ENCODE assay signal across 27 cellular contexts in genomic region chr7:138477081-138477578, GRCh38. TPM values are rescaled to one million over a fixed set of nuclear protein-coding genes. Genes with fewer than 3 reads are reported as not detected.
A peak's percentile ranks its signal among the peaks of the same experiment; 100 is the strongest.
DNase-seq lines count a peak whose midpoint lies in the region; ATAC-seq, FAIRE-seq and TF ChIP-seq lines count a peak whose summit lies in the region.
"Had no signal": no experiment of that assay in that cellular context is flagged by ENCODE, and none has a peak within 500 bp of the region (broad histone marks: within the 10 kb centered on the region; RNA-seq: fewer than 3 reads in every experiment).

No MANE protein-coding gene starts in this region.

- H3K36me3 ChIP-seq in cardiac muscle cell (no peaks in the 10 kb centered on the region), Panc1 (ENCODE audit: control insufficient read depth, insufficient read depth, low read length) (no peaks in the 10 kb centered on the region), right lobe of liver (no peaks in the 10 kb centered on the region)
- H3K36me3 ChIP-seq: ascending aorta, HAP-1, MG63, Peyer's patch, SJSA1, upper lobe of right lung had no signal

- no peak for FAIRE-seq in GM19239 (lab: Jason Lieb, UNC)
- FAIRE-seq: G401.6, islet of Langerhans had no signal

- H3K27ac ChIP-seq in cardiac muscle cell (peak overlapping the region; percentile 52), Panc1 (ENCODE audit: low read length) (no peak overlapping the region), right lobe of liver (peak overlapping the region in 2 of 3 donors; percentile 27 to 61)
- H3K27ac ChIP-seq: ascending aorta, Peyer's patch, SJSA1, upper lobe of right lung had no signal

- H3K4me3 ChIP-seq in cardiac muscle cell (no peak overlapping the region), Panc1 (ENCODE audit: low read depth in 2 of 2, low read length in 2 of 2) (no peak overlapping the region), right lobe of liver (no peak overlapping the region)
- H3K4me3 ChIP-seq: ascending aorta, HAP-1, MG63, Peyer's patch, SJSA1, upper lobe of right lung had no signal

- BruUV-seq in Panc1 (replicated peaks; lab: Mats Ljungman, UMichigan): no TSS peak

- TF ChIP-seq POLR2A in right lobe of liver (IDR thresholded peaks at IDR 0.05): no peak

- DNase-seq in cardiac muscle cell (ENCODE audit: low read depth in 1 of 2, low spot score in 1 of 2) (no peak), Right ventricle myocardium inferior (ENCODE audit: missing footprints) (no peak), Panc1 (ENCODE audit: low read depth, low spot score) (no peak), right lobe of liver (no peak), COR-L47 (lab: John Stamatoyannopoulos, UW) (no peak), GM19239 (ENCODE audit: insufficient read length, low spot score) (no peak)
- DNase-seq: activated CD4-positive, alpha-beta T cell treated with anti-CD3 and anti-CD28 coated beads, Interleukin-2, amount 10 ng/mL, durations not matched to agents 24 days and 14 days; activated CD8-positive, alpha-beta memory T cell treated with anti-CD3 and anti-CD28 coated beads, Interleukin-2, amount 10 ng/mL, durations not matched to agents 7 days and 5 days; C1 segment of cervical spinal cord; erythroblast; foreskin melanocyte; mammary epithelial cell; MG63; NCI-H2171; nucleus accumbens; Peyer's patch; retina; stimulated activated CD4-positive, alpha-beta T cell treated with anti-CD3 and anti-CD28 coated beads, Interleukin-12 subunit alpha, Interleukin-12 subunit beta, amount 100 ng/mL, for 4 hours; T-helper 1 cell; upper lobe of right lung had no signal

- H3K27me3 ChIP-seq in cardiac muscle cell: no peaks in the 10 kb centered on the region
- no peaks in the 10 kb centered on the region for H3K27me3 ChIP-seq in Panc1 (ENCODE audit: control insufficient read depth, insufficient read depth, low read length)
- H3K27me3 ChIP-seq in right lobe of liver: no peaks in the 10 kb centered on the region
- H3K27me3 ChIP-seq: ascending aorta, MG63, Peyer's patch, SJSA1, upper lobe of right lung had no signal

- POLR2A ChIA-PET in Panc1 (lab: Charles Lee): no interaction called here

- TF ChIP-seq CTCF in cardiac muscle cell (IDR thresholded peaks at IDR 0.05; ENCODE audit: low read depth, low read length) (no peak), Panc1 (IDR thresholded peaks at IDR 0.05) (no peak), right lobe of liver (IDR thresholded peaks at IDR 0.05) (no peak)

- in situ Hi-C loops in Panc1 (cut with HindIII; ENCODE audit: low pct_unique_long_range_greater_than_20kb, low sequenced_read_pairs): no loop called here

- WGBS in right lobe of liver (ENCODE audit: insufficient coverage, low coverage, low lambda C conversion rate, missing lambda C conversion rate): 21% methylated on average over 4 of the region's 4 CpGs

- H3K9me3 ChIP-seq in cardiac muscle cell (ENCODE audit: low read depth) (no peaks in the 10 kb centered on the region), Panc1 (ENCODE audit: control insufficient read depth, insufficient read depth, low read depth, low read length) (no peaks in the 10 kb centered on the region), right lobe of liver (no peaks in the 10 kb centered on the region)
- H3K9me3 ChIP-seq: ascending aorta, HAP-1, MG63, Peyer's patch, SJSA1, upper lobe of right lung had no signal

- ATAC-seq in Right ventricle myocardium inferior: no peak
- peak; percentile 48 for ATAC-seq in Panc1
- ATAC-seq in right lobe of liver: peak; percentile 72 to 79 (median 77)
- ATAC-seq in HG02852 (IDR thresholded peaks at IDR 0.05; ENCODE audit: unreplicated experiment): no peak
- no peak for ATAC-seq in GM19023 (IDR thresholded peaks at IDR 0.05; ENCODE audit: unreplicated experiment)
- ATAC-seq: activated CD8-positive, alpha-beta memory T cell treated with anti-CD3 and anti-CD28 coated beads, Interleukin-2, amount 10 ng/mL, durations not matched to agents 7 days and 5 days; upper lobe of right lung had no signal

- peaks cover 22% of the 10 kb centered on the region for H3K4me1 ChIP-seq in cardiac muscle cell (ENCODE audit: low read depth)
- peaks cover 17% of the 10 kb centered on the region for H3K4me1 ChIP-seq in Panc1 (ENCODE audit: control insufficient read depth, insufficient read depth, low read length)
- H3K4me1 ChIP-seq in right lobe of liver: peaks cover 0 to 36% (median 14%) of the 10 kb centered on the region in 4 donors
- H3K4me1 ChIP-seq: ascending aorta, SJSA1 had no signal

- intact Hi-C loops in Right ventricle myocardium inferior (cut with DNase I): no loop called here
- intact Hi-C loops in Panc1 (cut with micrococcal nuclease; ENCODE audit: unreplicated experiment): no loop called here
- intact Hi-C loops in right lobe of liver (cut with DNase I): no loop called here

- CTCF ChIA-PET in Panc1 (lab: Charles Lee): no interaction called here

RNA-seq across cellular contexts. Expression of gene TRIM24, which starts 17.1 kb away (rescaled TPM):
- total RNA-seq in cardiac muscle cell (79.5 and 99.2 TPM in 2 replicates), Right ventricle myocardium inferior (17.1 TPM), Panc1 (2021; ENCODE audit: unreplicated experiment) (28.4 TPM), right lobe of liver (10 to 100 TPM; 14.5 to 18.9 (median 16.5) TPM)
- 113 and 130 TPM in 2 replicates for polyA plus RNA-seq in cardiac muscle cell
- 17.8 TPM for polyA plus RNA-seq in Panc1 (2012; ENCODE audit: insufficient read length)

Comparison
In these comparisons a context has a peak if more than half of its experiments do, and no peak if none do; other contexts are left out.
1. ATAC-seq: peak in Panc1 (single experiment) and right lobe of liver (4 of 4); none in Right ventricle myocardium inferior (single experiment), HG02852 (single experiment) and GM19023 (single experiment).